22 cellular contexts compared by ENCODE assay signal in genomic region chr22:24183321-24184031, GRCh38. TPM values are rescaled to one million over a fixed set of nuclear protein-coding genes. Genes with fewer than 3 reads are reported as not detected.
DNase-seq lines count a peak whose midpoint lies in the region; ATAC-seq and TF ChIP-seq lines count a peak whose summit lies in the region.
"Had no signal": no experiment of that assay in that cellular context is flagged by ENCODE, and none has a peak within 500 bp of the region (broad histone marks: within the 10 kb centered on the region; RNA-seq: fewer than 3 reads in every experiment).

No MANE protein-coding gene starts in this region.

- H3K9me3 ChIP-seq in sigmoid colon (no peaks in the 10 kb centered on the region), right lobe of liver (no peaks in the 10 kb centered on the region)
- H3K9me3 ChIP-seq: HAP-1, transverse colon had no signal

- H3K4me1 Mint-ChIP-seq in endothelial cell (ENCODE audit: unreplicated experiment): peaks cover 8% of the 10 kb centered on the region

- peak; percentile 6 for DNase-seq in DMS 273 (lab: John Stamatoyannopoulos, UW; ENCODE audit: unreplicated experiment)
- DNase-seq in DMS 273 treated with DMSO at 0.1 percent for 48 hours (lab: John Stamatoyannopoulos, UW): no peak
- DNase-seq in sigmoid colon: peak; percentile 56
- DNase-seq in endothelial cell (ENCODE audit: low spot score): no peak
- DNase-seq in right lobe of liver: no peak
- DNase-seq in NOMO-1 (lab: John Stamatoyannopoulos, UW; ENCODE audit: unreplicated experiment in 2 of 2): no peak
- DNase-seq: activated CD8-positive, alpha-beta T cell treated with anti-CD3 and anti-CD28 coated beads for 36 hours; activated gamma-delta T cell; dermis blood vessel endothelial cell; head of caudate nucleus; KG1; NCI-H1436 treated with DMSO at 0.1 percent for 48 hours; NCI-H526 treated with DMSO at 0.1 percent for 48 hours; stimulated activated CD4-positive, alpha-beta T cell treated with anti-CD3 and anti-CD28 coated beads, Interleukin-4, amount 100 ng/mL, for 1 hour; transverse colon had no signal

- intact Hi-C loops in sigmoid colon (cut with DNase I): no loop called here
- intact Hi-C loops in right lobe of liver (cut with DNase I): loop anchor here in 1 of 2 donors (10.0 kb wide), 1 partner anchor 51 kb away; no protein-coding TSS in a partner anchor

- no peak overlapping the region for H3K4me3 ChIP-seq in sigmoid colon
- H3K4me3 ChIP-seq in right lobe of liver: no peak overlapping the region
- H3K4me3 ChIP-seq: HAP-1, transverse colon had no signal

- H3K27me3 ChIP-seq in sigmoid colon (no peaks in the 10 kb centered on the region), right lobe of liver (no peaks in the 10 kb centered on the region)
- H3K27me3 ChIP-seq: transverse colon had no signal

- H3K4me1 ChIP-seq in sigmoid colon (peaks cover 0 to 31% (median 19%) of the 10 kb centered on the region in 4 donors), right lobe of liver (peaks cover 0 to 5% (median 0%) of the 10 kb centered on the region in 4 donors)
- H3K4me1 ChIP-seq: HAP-1 had no signal

- TF ChIP-seq POLR2A in sigmoid colon (IDR thresholded peaks at IDR 0.05) (no peak), right lobe of liver (IDR thresholded peaks at IDR 0.05) (no peak)

- TF ChIP-seq CTCF in sigmoid colon (IDR thresholded peaks at IDR 0.05) (no peak), endothelial cell (IDR thresholded peaks at IDR 0.05; ENCODE audit: unreplicated experiment) (no peak), right lobe of liver (IDR thresholded peaks at IDR 0.05) (no peak)

- WGBS in sigmoid colon, 2 donors: 79 to 82% methylated on average over 24 of the region's 24 CpGs
- 40% methylated on average over 1 of the region's 24 CpGs for WGBS in right lobe of liver (ENCODE audit: insufficient coverage, low coverage, low lambda C conversion rate, missing lambda C conversion rate)

- TF ChIP-seq EP300 in sigmoid colon (IDR thresholded peaks at IDR 0.05): no peak

- peak; percentile 69 for ATAC-seq in GM19463 (IDR thresholded peaks at IDR 0.05; ENCODE audit: unreplicated experiment)
- peak; percentile 65 for ATAC-seq in esophagus mucosa
- ATAC-seq in right lobe of liver: no peak
- ATAC-seq: activated CD8-positive, alpha-beta T cell treated with anti-CD3 and anti-CD28 coated beads for 36 hours had no signal

- H3K36me3 ChIP-seq in sigmoid colon: peaks cover 0 to 5% (median under 1%) of the 10 kb centered on the region in 4 donors
- no peaks in the 10 kb centered on the region for H3K36me3 ChIP-seq in right lobe of liver
- H3K36me3 ChIP-seq: HAP-1, transverse colon had no signal

- no peak overlapping the region for H3K4me3 Mint-ChIP-seq in endothelial cell (ENCODE audit: unreplicated experiment)
- H3K4me3 Mint-ChIP-seq: activated CD8-positive, alpha-beta T cell treated with anti-CD3 and anti-CD28 coated beads for 36 hours; stimulated activated naive CD8-positive, alpha-beta T cell treated with anti-CD3 and anti-CD28 coated beads, Interleukin-15, Interleukin-2, amounts not matched to agents 100 ng/mL and 50 ng/mL, for 24 hours had no signal

- H3K27ac ChIP-seq in sigmoid colon (no peak overlapping the region), right lobe of liver (no peak overlapping the region)
- H3K27ac ChIP-seq: 22Rv1, skin epidermis, transverse colon had no signal

- H3K36me3 Mint-ChIP-seq in endothelial cell (ENCODE audit: low read depth, unreplicated experiment): no peaks in the 10 kb centered on the region

- no peaks in the 10 kb centered on the region for H3K9me3 Mint-ChIP-seq in endothelial cell (ENCODE audit: unreplicated experiment)
- H3K9me3 Mint-ChIP-seq: activated CD8-positive, alpha-beta T cell treated with anti-CD3 and anti-CD28 coated beads for 36 hours; stimulated activated naive CD8-positive, alpha-beta T cell treated with anti-CD3 and anti-CD28 coated beads, Interleukin-15, Interleukin-2, amounts not matched to agents 100 ng/mL and 50 ng/mL, for 24 hours had no signal

- peaks cover 9% of the 10 kb centered on the region for H3K27me3 Mint-ChIP-seq in endothelial cell (ENCODE audit: unreplicated experiment)
- H3K27me3 Mint-ChIP-seq: activated CD8-positive, alpha-beta T cell treated with anti-CD3 and anti-CD28 coated beads for 36 hours; progenitor cell of endocrine pancreas; stimulated activated naive CD8-positive, alpha-beta T cell treated with anti-CD3 and anti-CD28 coated beads, Interleukin-15, Interleukin-2, amounts not matched to agents 100 ng/mL and 50 ng/mL, for 24 hours had no signal

- H3K27ac Mint-ChIP-seq in endothelial cell (ENCODE audit: unreplicated experiment): no peak overlapping the region
- H3K27ac Mint-ChIP-seq: activated CD8-positive, alpha-beta T cell treated with anti-CD3 and anti-CD28 coated beads for 36 hours; progenitor cell of endocrine pancreas; stimulated activated naive CD8-positive, alpha-beta T cell treated with anti-CD3 and anti-CD28 coated beads, Interleukin-15, Interleukin-2, amounts not matched to agents 100 ng/mL and 50 ng/mL, for 24 hours had no signal

RNA-seq across cellular contexts. Expression of gene SUSD2, which starts 2.2 kb away (rescaled TPM):
- total RNA-seq in esophagus mucosa (1.4 TPM), sigmoid colon (1 to 10 TPM; 1.2 to 8.6 (median 3.8) TPM), endothelial cell (ENCODE audit: unreplicated experiment) (0.38 TPM), right lobe of liver (1 to 10 TPM in 4 of 6 experiments, under 1 TPM in 2; 0.61 to 6.8 (median 2.0) TPM)
- polyA plus RNA-seq in sigmoid colon: 1 to 10 TPM in 1 of 3 donors, not detected in 2; 2.6 TPM

Comparison
In these comparisons a context has a peak if more than half of its experiments do, and no peak if none do; other contexts are left out.
1. DNase-seq: peak in DMS 273 (single experiment) and sigmoid colon (single experiment); none in DMS 273 treated with DMSO at 0.1 percent for 48 hours (single experiment), endothelial cell (single experiment), right lobe of liver (0 of 3) and NOMO-1 (0 of 2).
2. ATAC-seq: peak in GM19463 (single experiment) and esophagus mucosa (single experiment); none in right lobe of liver (0 of 4).